ENCODE assay signal across 16 cellular contexts in genomic region chr7:135207739-135208416, GRCh38. TPM values are rescaled to one million over a fixed set of nuclear protein-coding genes. Genes with fewer than 3 reads are reported as not detected.
DNase-seq lines count a peak whose midpoint lies in the region; ATAC-seq and TF ChIP-seq lines count a peak whose summit lies in the region.
"Had no signal": no experiment of that assay in that cellular context is flagged by ENCODE, and none has a peak within 500 bp of the region (broad histone marks: within the 10 kb centered on the region; RNA-seq: fewer than 3 reads in every experiment).

No MANE protein-coding gene starts in this region.

- peaks cover 4% of the 10 kb centered on the region for H4K20me1 ChIP-seq in osteoblast (ENCODE audit: insufficient read depth, low read length)

- CTCF ChIA-PET in activated CD8-positive, alpha-beta memory T cell treated with anti-CD3 and anti-CD28 coated beads, Interleukin-2, amount 10 ng/mL, durations not matched to agents 7 days and 5 days (lab: Charles Lee): interaction anchor here (2.0 kb wide), 1 partner anchor 222 kb away, joined by 5 read pairs; the partner anchor contains the start of gene AGBL3

- H3K4me2 ChIP-seq in osteoblast (ENCODE audit: insufficient read depth, low read length): no peak overlapping the region
- H3K4me2 ChIP-seq: A549 had no signal

- H3K79me2 ChIP-seq in osteoblast (ENCODE audit: insufficient read depth, low read length): peaks cover 6% of the 10 kb centered on the region

- peaks cover 25% of the 10 kb centered on the region for H3K4me1 ChIP-seq in osteoblast (ENCODE audit: insufficient read depth, low read length)

- DNase-seq in activated CD8-positive, alpha-beta memory T cell treated with anti-CD3 and anti-CD28 coated beads for 24 hours: peak; percentile 50
- no peak for DNase-seq in activated CD8-positive, alpha-beta memory T cell treated with anti-CD3 and anti-CD28 coated beads, Interleukin-2, amount 10 ng/mL, durations not matched to agents 7 days and 5 days
- peak; percentile 59 for DNase-seq in glomerular visceral epithelial cell (ENCODE audit: extremely low spot score)
- no peak for DNase-seq in osteoblast (ENCODE audit: insufficient read length, low spot score, missing footprints)
- DNase-seq: central memory CD4-positive, alpha-beta T cell; DMS79; NCI-H510A treated with DMSO at 0.1 percent for 48 hours; SHP77 treated with DMSO at 0.1 percent for 48 hours; WERI-Rb-1 had no signal

- H3K36me3 Mint-ChIP-seq in activated CD8-positive, alpha-beta memory T cell treated with anti-CD3 and anti-CD28 coated beads, Interleukin-2, amount 10 ng/mL, durations not matched to agents 7 days and 5 days: peaks cover 3% of the 10 kb centered on the region

- H2AFZ ChIP-seq in osteoblast (ENCODE audit: low read length): no peak overlapping the region

- no peak for TF ChIP-seq CTCF in osteoblast (IDR thresholded peaks at IDR 0.05; ENCODE audit: extremely low read depth, low read depth, low read length)

- H3K4me3 Mint-ChIP-seq in activated CD8-positive, alpha-beta memory T cell treated with anti-CD3 and anti-CD28 coated beads, Interleukin-2, amount 10 ng/mL, durations not matched to agents 7 days and 5 days: no peak overlapping the region

- peaks cover 6% of the 10 kb centered on the region for H3K36me3 ChIP-seq in osteoblast (ENCODE audit: insufficient read depth, low read length)

- H3K27me3 Mint-ChIP-seq in activated CD8-positive, alpha-beta memory T cell treated with anti-CD3 and anti-CD28 coated beads, Interleukin-2, amount 10 ng/mL, durations not matched to agents 7 days and 5 days: no peaks in the 10 kb centered on the region

- ATAC-seq in activated CD8-positive, alpha-beta memory T cell treated with anti-CD3 and anti-CD28 coated beads, Interleukin-2, amount 10 ng/mL, durations not matched to agents 7 days and 5 days: no peak
- ATAC-seq in HG03378 (IDR thresholded peaks at IDR 0.05; ENCODE audit: unreplicated experiment) (peak; percentile 19), GM19328 (IDR thresholded peaks at IDR 0.05; ENCODE audit: unreplicated experiment) (no peak), HG02852 (IDR thresholded peaks at IDR 0.05; ENCODE audit: unreplicated experiment) (no peak)
- ATAC-seq: A549; stimulated activated effector memory CD8-positive, alpha-beta T cell treated with anti-CD3 and anti-CD28 coated beads, Interleukin-12 subunit alpha, Interleukin-12 subunit beta, amount 100 ng/mL, for 72 hours had no signal

- no peaks in the 10 kb centered on the region for H3K27me3 ChIP-seq in osteoblast (ENCODE audit: insufficient read depth, low read length)

- no peak overlapping the region for H3K27ac Mint-ChIP-seq in activated CD8-positive, alpha-beta memory T cell treated with anti-CD3 and anti-CD28 coated beads, Interleukin-2, amount 10 ng/mL, durations not matched to agents 7 days and 5 days

- no peak overlapping the region for H3K4me3 ChIP-seq in osteoblast (ENCODE audit: insufficient read depth, low read length)
- H3K4me3 ChIP-seq: A549 had no signal

- H3K9me3 Mint-ChIP-seq in activated CD8-positive, alpha-beta memory T cell treated with anti-CD3 and anti-CD28 coated beads, Interleukin-2, amount 10 ng/mL, durations not matched to agents 7 days and 5 days (ENCODE audit: low read depth): no peaks in the 10 kb centered on the region
- H3K9me3 Mint-ChIP-seq: stimulated activated effector memory CD8-positive, alpha-beta T cell treated with anti-CD3 and anti-CD28 coated beads, Interleukin-12 subunit alpha, Interleukin-12 subunit beta, amount 100 ng/mL, for 72 hours had no signal

- H3K27ac ChIP-seq in temporal lobe (ENCODE audit: low read depth, low read length) (peak overlapping the region; percentile 12), osteoblast (ENCODE audit: low read depth, low read length) (no peak overlapping the region)
- H3K27ac ChIP-seq: A549, WERI-Rb-1 had no signal

- H3K4me1 Mint-ChIP-seq in activated CD8-positive, alpha-beta memory T cell treated with anti-CD3 and anti-CD28 coated beads, Interleukin-2, amount 10 ng/mL, durations not matched to agents 7 days and 5 days: peaks cover 34% of the 10 kb centered on the region

- H3K9me3 ChIP-seq in osteoblast (ENCODE audit: low read depth, low read length): no peaks in the 10 kb centered on the region
- H3K9me3 ChIP-seq: A549 had no signal

RNA-seq across cellular contexts. Expression of gene WDR91, which starts 3.4 kb away (rescaled TPM):
- 10 to 100 TPM in 1 of 2 experiments, 1 to 10 TPM in 1; 9.3 to 25.9 TPM for total RNA-seq in activated CD8-positive, alpha-beta memory T cell treated with anti-CD3 and anti-CD28 coated beads, Interleukin-2, amount 10 ng/mL, durations not matched to agents 7 days and 5 days
- total RNA-seq in temporal lobe (9.1 TPM), osteoblast (7.1 and 8.7 TPM in 2 replicates)

RNA-seq across cellular contexts. Expression of gene STRA8, which starts 25.8 kb away (rescaled TPM):
- not detected for total RNA-seq in activated CD8-positive, alpha-beta memory T cell treated with anti-CD3 and anti-CD28 coated beads, Interleukin-2, amount 10 ng/mL, durations not matched to agents 7 days and 5 days
- not detected for total RNA-seq in temporal lobe
- total RNA-seq in osteoblast: not detected in 2 replicates
- total RNA-seq: M059J had no signal

RNA-seq across cellular contexts. Expression of gene CYREN, which starts 37.4 kb away (rescaled TPM):
- total RNA-seq in activated CD8-positive, alpha-beta memory T cell treated with anti-CD3 and anti-CD28 coated beads, Interleukin-2, amount 10 ng/mL, durations not matched to agents 7 days and 5 days: 10 to 100 TPM; 33.2 to 46.0 TPM
- total RNA-seq in temporal lobe (11.1 TPM), osteoblast (29.8 and 35.5 TPM in 2 replicates)

Comparison
In these comparisons a context has a peak if more than half of its experiments do, and no peak if none do; other contexts are left out.
1. DNase-seq: peak in activated CD8-positive, alpha-beta memory T cell treated with anti-CD3 and anti-CD28 coated beads for 24 hours (single experiment) and glomerular visceral epithelial cell (single experiment); none in activated CD8-positive, alpha-beta memory T cell treated with anti-CD3 and anti-CD28 coated beads, Interleukin-2, amount 10 ng/mL, durations not matched to agents 7 days and 5 days (single experiment) and osteoblast (single experiment).